11 cellular contexts compared by ENCODE assay signal in genomic region chr21:26007911-26008579, GRCh38.
DNase-seq lines count a peak whose midpoint lies in the region; ATAC-seq and TF ChIP-seq lines count a peak whose summit lies in the region.
"Had no signal": no experiment of that assay in that cellular context is flagged by ENCODE, and none has a peak within 500 bp of the region (broad histone marks: within the 10 kb centered on the region; RNA-seq: fewer than 3 reads in every experiment).

No MANE protein-coding gene starts in this region.

- no peaks in the 10 kb centered on the region for H4K20me1 ChIP-seq in fibroblast of lung (ENCODE audit: control insufficient read depth, extremely low read depth, insufficient read depth, low read length)

- no peak overlapping the region for H2AFZ ChIP-seq in fibroblast of lung (ENCODE audit: low read length)

- ATAC-seq in gastrocnemius medialis (peak in 1 of 2 donors; percentile 79), HG02610 (IDR thresholded peaks at IDR 0.05; ENCODE audit: unreplicated experiment) (no peak)
- ATAC-seq: natural killer cell had no signal

- H3K4me3 ChIP-seq in fibroblast of lung (replicated peaks in 1 of 4; ENCODE audit: control extremely low read depth in 1 of 4, insufficient read depth in 1 of 4, low read depth in 3 of 4, low read length in 4 of 4) (no peak overlapping the region), gastrocnemius medialis (peak overlapping the region in 1 of 4 donors; percentile 0), prostate gland (no peak overlapping the region)

- H3K9me3 ChIP-seq in fibroblast of lung (ENCODE audit: control insufficient read depth, insufficient read depth, low read depth, low read length) (no peaks in the 10 kb centered on the region), gastrocnemius medialis (no peaks in the 10 kb centered on the region), prostate gland (no peaks in the 10 kb centered on the region)

- H3K4me2 ChIP-seq in fibroblast of lung (ENCODE audit: extremely low read depth, insufficient read depth, low read length), result no peak overlapping the region

- no peak for TF ChIP-seq POLR2A in gastrocnemius medialis (IDR thresholded peaks at IDR 0.05)
- TF ChIP-seq POLR2A in prostate gland (IDR thresholded peaks at IDR 0.05), result no peak

- H3K36me3 ChIP-seq in fibroblast of lung (ENCODE audit: control insufficient read depth, insufficient read depth, low read length) (no peaks in the 10 kb centered on the region), gastrocnemius medialis (no peaks in the 10 kb centered on the region), prostate gland (no peaks in the 10 kb centered on the region)

- H3K27me3 ChIP-seq in fibroblast of lung (ENCODE audit: control insufficient read depth, insufficient read depth, low read length), result no peaks in the 10 kb centered on the region
- no peaks in the 10 kb centered on the region for H3K27me3 ChIP-seq in gastrocnemius medialis
- no peaks in the 10 kb centered on the region for H3K27me3 ChIP-seq in prostate gland (replicated peaks; ENCODE audit: insufficient read depth)

- peak; percentile 78 for DNase-seq in HCEC 1CT
- DNase-seq in NCI-H748 treated with DMSO at 0.1 percent for 48 hours (lab: John Stamatoyannopoulos, UW), result peak; percentile 62
- DNase-seq in fibroblast of lung (ENCODE audit: low read depth in 2 of 2), result peak; percentile 12 to 74
- no peak for DNase-seq in gastrocnemius medialis
- DNase-seq in prostate gland (ENCODE audit: low spot score), result no peak
- DNase-seq in putamen (ENCODE audit: low spot score), result no peak
- DNase-seq in KG1 (lab: John Stamatoyannopoulos, UW), result no peak
- DNase-seq: activated naive CD4-positive, alpha-beta T cell treated with Interleukin-2 at 50 U/mL for 16 hours; natural killer cell; NCI-H1930 had no signal

- no peak overlapping the region for H3K27ac ChIP-seq in fibroblast of lung (ENCODE audit: insufficient read depth, low read length)
- H3K27ac ChIP-seq in gastrocnemius medialis, result peak overlapping the region; percentile 25 to 54 (median 37)
- H3K27ac ChIP-seq in prostate gland, result no peak overlapping the region

- TF ChIP-seq CTCF in fibroblast of lung (conservative IDR thresholded peaks at IDR 0.05 in 1 of 2, IDR thresholded peaks at IDR 0.05 in 1 of 2; ENCODE audit: low read depth in 1 of 2, low read length in 2 of 2) (no peak), gastrocnemius medialis (IDR thresholded peaks at IDR 0.05 in 4 of 5, conservative IDR thresholded peaks at IDR 0.05 in 1 of 5) (no peak), prostate gland (IDR thresholded peaks at IDR 0.05) (no peak)

- intact Hi-C loops in gastrocnemius medialis (cut with DNase I; ENCODE audit: low total_unique reads) (loop anchor here (10.0 kb wide), 1 partner anchor 167 kb away; the partner anchor contains the start of gene APP), prostate gland (cut with DNase I) (no loop called here)

- WGBS in prostate gland, result 77% methylated on average over 8 of the region's 8 CpGs

- in situ Hi-C loops in gastrocnemius medialis (cut with MboI; ENCODE audit: low sequenced_read_pairs in 4 of 4), result no loop called here

- no peaks in the 10 kb centered on the region for H3K79me2 ChIP-seq in fibroblast of lung (ENCODE audit: control insufficient read depth, insufficient read depth, low read length)

- H3K9ac ChIP-seq in fibroblast of lung (ENCODE audit: insufficient read depth, low read length), result no peak overlapping the region

- H3K4me1 ChIP-seq in fibroblast of lung (ENCODE audit: control insufficient read depth, extremely low read depth, insufficient read depth, low read length), result no peaks in the 10 kb centered on the region
- H3K4me1 ChIP-seq in gastrocnemius medialis, result peaks cover 3 to 15% of the 10 kb centered on the region in 2 donors
- H3K4me1 ChIP-seq in prostate gland (replicated peaks), result no peaks in the 10 kb centered on the region

Comparison
In these comparisons a context has a peak if more than half of its experiments do, and no peak if none do; other contexts are left out.
1. DNase-seq: peak in HCEC 1CT (single experiment), NCI-H748 treated with DMSO at 0.1 percent for 48 hours (single experiment) and fibroblast of lung (2 of 2); none in gastrocnemius medialis (0 of 2), prostate gland (single experiment), putamen (single experiment) and KG1 (single experiment).
2. H3K27ac ChIP-seq: peak in gastrocnemius medialis (4 of 4); none in fibroblast of lung (single experiment) and prostate gland (0 of 2).